17 cellular contexts compared by ENCODE assay signal in the genomic region with DNA sequence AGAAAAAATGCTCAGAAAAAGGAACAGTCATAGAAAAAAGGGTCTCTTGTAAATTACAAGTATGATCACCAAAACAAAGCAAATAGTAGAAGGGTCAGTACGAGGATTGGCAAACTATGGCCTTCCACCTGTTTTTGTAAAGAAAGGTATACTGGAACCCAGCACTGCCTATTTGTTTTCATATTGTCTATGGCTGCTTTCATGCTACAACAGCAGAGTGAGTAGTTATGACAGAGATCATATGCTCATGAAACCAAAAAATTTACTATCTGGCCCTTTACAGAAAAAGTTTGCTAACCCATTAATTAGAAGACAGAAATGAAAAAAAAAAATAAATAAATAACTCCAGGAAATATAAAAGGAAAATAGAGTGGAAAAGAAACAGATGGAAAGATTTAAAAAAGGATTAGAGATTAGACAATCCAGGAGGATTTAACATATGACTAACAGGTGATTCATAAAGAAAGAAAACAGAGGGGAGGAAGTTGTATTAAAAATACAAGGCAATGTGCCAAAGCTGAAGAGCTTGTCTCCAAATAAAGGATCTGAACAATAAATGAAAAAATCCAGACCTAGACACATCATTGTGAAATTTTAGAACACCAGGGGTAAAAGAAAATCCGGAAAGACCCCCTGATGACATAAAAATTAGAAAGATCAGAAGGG.
DNase-seq lines count a peak whose midpoint lies in the region; ATAC-seq and TF ChIP-seq lines count a peak whose summit lies in the region.
"Had no signal": no experiment of that assay in that cellular context is flagged by ENCODE, and none has a peak within 500 bp of the region (broad histone marks: within the 10 kb centered on the region; RNA-seq: fewer than 3 reads in every experiment).

No MANE protein-coding gene starts in this region.

- H3K27me3 Mint-ChIP-seq in endodermal cell (ENCODE audit: insufficient read depth) (no peaks in the 10 kb centered on the region), glutamatergic neuron (ENCODE audit: unreplicated experiment) (no peaks in the 10 kb centered on the region)
- H3K27me3 Mint-ChIP-seq: activated CD8-positive, alpha-beta memory T cell treated with anti-CD3 and anti-CD28 coated beads, Interleukin-2, amount 10 ng/mL, durations not matched to agents 7 days and 5 days; memory B cell had no signal

- H3K27me3 ChIP-seq in AG04450 (ENCODE audit: control insufficient read depth, insufficient read depth, low read length) (no peaks in the 10 kb centered on the region), endodermal cell (ENCODE audit: control insufficient read depth, insufficient read depth, low read length, poor library complexity, severe bottlenecking) (no peaks in the 10 kb centered on the region)
- H3K27me3 ChIP-seq: right atrium auricular region, uterus had no signal

- H3K9me3 ChIP-seq in AG04450 (ENCODE audit: control insufficient read depth, insufficient read depth, low read length) (no peaks in the 10 kb centered on the region), endodermal cell (ENCODE audit: control insufficient read depth, low read length) (no peaks in the 10 kb centered on the region)
- H3K9me3 ChIP-seq: right atrium auricular region, uterus had no signal

- WGBS in endodermal cell (ENCODE audit: insufficient coverage in 1 of 2, insufficient read length in 1 of 2), 2 experiments = 84% methylated on average over 2 of the region's 2 CpGs; no CpG with 5 or more reads in 1 of the 2 experiments

- H3K27ac Mint-ChIP-seq in endodermal cell (no peak overlapping the region), glutamatergic neuron (ENCODE audit: unreplicated experiment) (no peak overlapping the region)
- H3K27ac Mint-ChIP-seq: activated CD8-positive, alpha-beta memory T cell treated with anti-CD3 and anti-CD28 coated beads, Interleukin-2, amount 10 ng/mL, durations not matched to agents 7 days and 5 days; CD8-positive, alpha-beta T cell; memory B cell; T-helper 1 cell treated with Interleukin-12 subunit alpha and Interleukin-12 subunit beta and Interleukin-4 antibody, amounts not matched to agents 30 μg/mL and 1 μg/mL, for 36 hours had no signal

- no peaks in the 10 kb centered on the region for H3K9me3 Mint-ChIP-seq in endodermal cell
- no peaks in the 10 kb centered on the region for H3K9me3 Mint-ChIP-seq in glutamatergic neuron (ENCODE audit: unreplicated experiment)
- H3K9me3 Mint-ChIP-seq: CD8-positive, alpha-beta T cell; memory B cell; T-helper 1 cell treated with Interleukin-12 subunit alpha and Interleukin-12 subunit beta and Interleukin-4 antibody, amounts not matched to agents 30 μg/mL and 1 μg/mL, for 36 hours had no signal

- POLR2A ChIA-PET in AG04450 (lab: Yijun Ruan, JAX) (no interaction called here), RWPE1 (lab: Yijun Ruan, JAX; ENCODE audit: low non-redundant PET) (no interaction called here)

- H3K4me1 Mint-ChIP-seq in endodermal cell = no peaks in the 10 kb centered on the region
- H3K4me1 Mint-ChIP-seq in glutamatergic neuron (ENCODE audit: low read depth, unreplicated experiment) = peaks cover 2% of the 10 kb centered on the region
- H3K4me1 Mint-ChIP-seq: activated CD8-positive, alpha-beta memory T cell treated with anti-CD3 and anti-CD28 coated beads, Interleukin-2, amount 10 ng/mL, durations not matched to agents 7 days and 5 days; memory B cell had no signal

- TF ChIP-seq CTCF in AG04450 (IDR thresholded peaks at IDR 0.05; ENCODE audit: low read depth, low read length) (no peak), RWPE1 (conservative IDR thresholded peaks at IDR 0.05; ENCODE audit: low read depth) (no peak), fibroblast of villous mesenchyme (IDR thresholded peaks at IDR 0.05; ENCODE audit: insufficient read depth, low read depth, low read length) (no peak), endodermal cell (conservative IDR thresholded peaks at IDR 0.05) (no peak), glutamatergic neuron (IDR thresholded peaks at IDR 0.05; ENCODE audit: partially characterized antibody, unreplicated experiment) (no peak)

- H3K4me3 ChIP-seq in AG04450 (ENCODE audit: low read depth, low read length) = no peak overlapping the region
- no peak overlapping the region for H3K4me3 ChIP-seq in fibroblast of villous mesenchyme (ENCODE audit: low read depth, low read length)
- no peak overlapping the region for H3K4me3 ChIP-seq in endodermal cell (ENCODE audit: low read length)
- H3K4me3 ChIP-seq: right atrium auricular region, uterus had no signal

- ATAC-seq in left lobe of liver (no peak), GM19452 (IDR thresholded peaks at IDR 0.05; ENCODE audit: unreplicated experiment) (no peak)
- ATAC-seq: activated CD8-positive, alpha-beta memory T cell treated with anti-CD3 and anti-CD28 coated beads, Interleukin-2, amount 10 ng/mL, durations not matched to agents 7 days and 5 days; CD8-positive, alpha-beta T cell had no signal

- no peaks in the 10 kb centered on the region for H3K4me1 ChIP-seq in endodermal cell (ENCODE audit: control insufficient read depth, insufficient read depth, low read length)
- H3K4me1 ChIP-seq: right atrium auricular region, uterus had no signal

- H3K27ac ChIP-seq in AG04450 (ENCODE audit: low read depth, low read length) = no peak overlapping the region
- no peak overlapping the region for H3K27ac ChIP-seq in RWPE1
- H3K27ac ChIP-seq in endodermal cell (ENCODE audit: low read depth, low read length) = no peak overlapping the region
- H3K27ac ChIP-seq: right atrium auricular region, uterus had no signal

- H3K36me3 Mint-ChIP-seq in endodermal cell (ENCODE audit: low read depth) (no peaks in the 10 kb centered on the region), glutamatergic neuron (ENCODE audit: unreplicated experiment) (no peaks in the 10 kb centered on the region)
- H3K36me3 Mint-ChIP-seq: activated CD8-positive, alpha-beta memory T cell treated with anti-CD3 and anti-CD28 coated beads, Interleukin-2, amount 10 ng/mL, durations not matched to agents 7 days and 5 days; CD8-positive, alpha-beta T cell; memory B cell had no signal

- DNase-seq in AG04450 (ENCODE audit: low read depth, low spot score) = peak; percentile 34
- DNase-seq in HCEC 1CT = peak; percentile 86
- peak; percentile 75 for DNase-seq in RWPE1 (ENCODE audit: low spot score)
- peak; percentile 49 for DNase-seq in fibroblast of villous mesenchyme (ENCODE audit: low read depth)
- DNase-seq in left lobe of liver (ENCODE audit: low spot score) = no peak
- DNase-seq in endodermal cell = no peak
- DNase-seq in glutamatergic neuron = no peak
- DNase-seq: activated CD8-positive, alpha-beta memory T cell treated with anti-CD3 and anti-CD28 coated beads, Interleukin-2, amount 10 ng/mL, durations not matched to agents 7 days and 5 days; aorta; CD8-positive, alpha-beta T cell; KG1; NCI-H510A treated with DMSO at 0.1 percent for 48 hours; uterus had no signal

- H3K4me3 Mint-ChIP-seq in endodermal cell = no peak overlapping the region
- H3K4me3 Mint-ChIP-seq in glutamatergic neuron (ENCODE audit: unreplicated experiment) = no peak overlapping the region
- H3K4me3 Mint-ChIP-seq: activated CD8-positive, alpha-beta memory T cell treated with anti-CD3 and anti-CD28 coated beads, Interleukin-2, amount 10 ng/mL, durations not matched to agents 7 days and 5 days; CD8-positive, alpha-beta T cell; memory B cell; T-helper 1 cell treated with Interleukin-12 subunit alpha and Interleukin-12 subunit beta and Interleukin-4 antibody, amounts not matched to agents 30 μg/mL and 1 μg/mL, for 36 hours had no signal

- CTCF ChIA-PET in AG04450 (lab: Charles Lee) (no interaction called here), RWPE1 (lab: Yijun Ruan, JAX) (interaction anchor here (0.6 to 0.7 kb wide), 3 partner anchors 34 to 421 kb away, joined by 3 to 6 read pairs (median 5); no protein-coding TSS in a partner anchor)

- H3K9ac ChIP-seq in endodermal cell (ENCODE audit: extremely low read depth, low read length, poor library complexity, severe bottlenecking) = no peak overlapping the region

- H3K36me3 ChIP-seq in endodermal cell (ENCODE audit: control insufficient read depth, insufficient read depth, low read length) = no peaks in the 10 kb centered on the region
- H3K36me3 ChIP-seq: right atrium auricular region, uterus had no signal

Comparison
In these comparisons a context has a peak if more than half of its experiments do, and no peak if none do; other contexts are left out.
1. DNase-seq: peak in AG04450 (single experiment), HCEC 1CT (single experiment), RWPE1 (single experiment) and fibroblast of villous mesenchyme (single experiment); none in left lobe of liver (single experiment), endodermal cell (single experiment) and glutamatergic neuron (single experiment).